In the genomic region with DNA sequence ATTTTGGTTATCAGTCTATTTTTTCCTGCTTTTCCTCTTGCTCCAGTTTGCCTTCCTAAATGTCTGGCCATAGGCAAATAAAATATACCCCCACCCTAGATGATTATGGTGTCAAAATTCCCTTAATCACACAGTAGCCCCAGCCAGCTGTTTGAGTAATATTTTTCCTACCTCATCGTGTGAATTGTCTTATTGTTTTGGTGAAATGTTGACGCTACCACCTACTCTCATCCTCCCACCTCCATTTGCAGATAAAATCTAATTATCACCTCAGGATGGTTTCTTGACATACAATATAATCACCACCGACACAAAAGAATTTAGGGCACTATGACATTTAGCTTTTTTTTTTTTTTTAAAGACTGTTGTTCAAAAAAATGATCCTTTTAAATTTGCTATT, we compare ENCODE assay signal across 13 cellular contexts. TPM values are rescaled to one million over a fixed set of nuclear protein-coding genes. Genes with fewer than 3 reads are reported as not detected.
DNase-seq lines count a peak whose midpoint lies in the region; TF ChIP-seq lines count a peak whose summit lies in the region.
"Had no signal": no experiment of that assay in that cellular context is flagged by ENCODE, and none has a peak within 500 bp of the region (broad histone marks: within the 10 kb centered on the region; RNA-seq: fewer than 3 reads in every experiment).

No MANE protein-coding gene starts in this region.

- TF ChIP-seq CTCF in nephron (IDR thresholded peaks at IDR 0.05; ENCODE audit: unreplicated experiment in 3 of 3), result no peak
- TF ChIP-seq CTCF in H9 (conservative IDR thresholded peaks at IDR 0.05), result no peak

- no peaks in the 10 kb centered on the region for H3K79me1 ChIP-seq in H9 (ENCODE audit: insufficient read depth, low read depth, low read length, poor library complexity, severe bottlenecking)

- no peak overlapping the region for H3K23ac ChIP-seq in H9 (ENCODE audit: insufficient read length, low read depth, low read length)

- H3K79me2 ChIP-seq in H9 (ENCODE audit: insufficient read depth, low read length), result no peaks in the 10 kb centered on the region

- H3K27me3 Mint-ChIP-seq in T-helper 1 cell treated with Interleukin-12 subunit alpha and Interleukin-12 subunit beta and Interleukin-4 antibody, amounts not matched to agents 30 μg/mL and 1 μg/mL, for 36 hours (ENCODE audit: low read depth), result no peaks in the 10 kb centered on the region
- H3K27me3 Mint-ChIP-seq in activated naive CD8-positive, alpha-beta T cell treated with anti-CD3 and anti-CD28 coated beads for 36 hours, result no peaks in the 10 kb centered on the region
- H3K27me3 Mint-ChIP-seq in nephron (ENCODE audit: low read depth), result peaks cover 6% of the 10 kb centered on the region
- H3K27me3 Mint-ChIP-seq in H9 (ENCODE audit: low read depth), result peaks cover 4% of the 10 kb centered on the region; the same call in 1 of the 2 replicates

- no peak overlapping the region for H3K18ac ChIP-seq in H9 (ENCODE audit: insufficient read length, low read depth, low read length)

- no peak overlapping the region for H2AK5ac ChIP-seq in H9 (ENCODE audit: insufficient read length, low read length)

- peaks cover 43% of the 10 kb centered on the region for H3K4me1 Mint-ChIP-seq in T-helper 1 cell treated with Interleukin-12 subunit alpha and Interleukin-12 subunit beta and Interleukin-4 antibody, amounts not matched to agents 30 μg/mL and 1 μg/mL, for 36 hours (ENCODE audit: low read depth)
- H3K4me1 Mint-ChIP-seq in activated naive CD8-positive, alpha-beta T cell treated with anti-CD3 and anti-CD28 coated beads for 36 hours, result peaks cover 17% of the 10 kb centered on the region
- H3K4me1 Mint-ChIP-seq in nephron (peaks cover 22% of the 10 kb centered on the region), H9 (peaks cover 0 to 8% of the 10 kb centered on the region in 2 experiments; a peak in 1 of 4 replicates)

- no peak overlapping the region for H4K5ac ChIP-seq in H9 (ENCODE audit: insufficient read length, low read depth, low read length)

- WGBS in H9 (ENCODE audit: extremely low coverage, insufficient read length, low lambda C conversion rate), result no CpG with 5 or more reads among the region's 3 CpGs

- no peak overlapping the region for H2BK20ac ChIP-seq in H9 (ENCODE audit: low read depth, low read length, poor library complexity, severe bottlenecking)

- no peak overlapping the region for H3K4ac ChIP-seq in H9 (ENCODE audit: low read depth, low read length)

- no peak overlapping the region for H4K8ac ChIP-seq in H9 (replicated peaks; ENCODE audit: insufficient read length, low read depth, low read length)

- no peak overlapping the region for H3K14ac ChIP-seq in H9 (ENCODE audit: insufficient read depth, low read length)

- no peak overlapping the region for H2BK12ac ChIP-seq in H9 (ENCODE audit: insufficient read length, low read depth, low read length)

- peak overlapping the region; percentile 12 for H3K4me3 Mint-ChIP-seq in T-helper 1 cell treated with Interleukin-12 subunit alpha and Interleukin-12 subunit beta and Interleukin-4 antibody, amounts not matched to agents 30 μg/mL and 1 μg/mL, for 36 hours
- H3K4me3 Mint-ChIP-seq in activated naive CD8-positive, alpha-beta T cell treated with anti-CD3 and anti-CD28 coated beads for 36 hours, result peak overlapping the region; percentile 40
- H3K4me3 Mint-ChIP-seq in nephron (no peak overlapping the region), H9 (no peak overlapping the region)

- peaks cover 7% of the 10 kb centered on the region for H3K36me3 Mint-ChIP-seq in T-helper 1 cell treated with Interleukin-12 subunit alpha and Interleukin-12 subunit beta and Interleukin-4 antibody, amounts not matched to agents 30 μg/mL and 1 μg/mL, for 36 hours (ENCODE audit: low read depth)
- peaks cover 1% of the 10 kb centered on the region for H3K36me3 Mint-ChIP-seq in activated naive CD8-positive, alpha-beta T cell treated with anti-CD3 and anti-CD28 coated beads for 36 hours
- H3K36me3 Mint-ChIP-seq in nephron (ENCODE audit: low read depth), result no peaks in the 10 kb centered on the region
- H3K36me3 Mint-ChIP-seq in H9 (ENCODE audit: insufficient read depth in 1 of 3, low read depth in 3 of 3), result no peaks in the 10 kb centered on the region

- H3K9ac ChIP-seq in H9 (ENCODE audit: extremely low read depth, insufficient read length, low read length), result no peak overlapping the region

- H2BK5ac ChIP-seq in H9 (ENCODE audit: insufficient read length, low read length), result no peak overlapping the region

- DNase-seq in T-helper 1 cell (no peak), H9 (no peak), KBM-7 (no peak), foreskin melanocyte (no peak)
- no peak for DNase-seq in activated naive CD8-positive, alpha-beta T cell treated with anti-CD3 and anti-CD28 coated beads for 36 hours
- DNase-seq: activated CD4-positive, alpha-beta T cell treated with anti-CD3 and anti-CD28 coated beads for 1 hour; dorsolateral prefrontal cortex; posterior cingulate gyrus; spleen; stimulated activated naive CD4-positive, alpha-beta T cell treated with Interleukin-2 at 50 U/mL for 16 hours had no signal

- in situ Hi-C loops in KBM-7 (cut with MboI; ENCODE audit: low pct_unique_long_range_greater_than_20kb, low sequenced_read_pairs), result no loop called here

- no peaks in the 10 kb centered on the region for H3K9me3 Mint-ChIP-seq in T-helper 1 cell treated with Interleukin-12 subunit alpha and Interleukin-12 subunit beta and Interleukin-4 antibody, amounts not matched to agents 30 μg/mL and 1 μg/mL, for 36 hours
- H3K9me3 Mint-ChIP-seq in activated naive CD8-positive, alpha-beta T cell treated with anti-CD3 and anti-CD28 coated beads for 36 hours, result no peaks in the 10 kb centered on the region
- no peaks in the 10 kb centered on the region for H3K9me3 Mint-ChIP-seq in nephron
- H3K9me3 Mint-ChIP-seq in H9, result no peaks in the 10 kb centered on the region

- peak overlapping the region; percentile 16 for H3K27ac Mint-ChIP-seq in T-helper 1 cell treated with Interleukin-12 subunit alpha and Interleukin-12 subunit beta and Interleukin-4 antibody, amounts not matched to agents 30 μg/mL and 1 μg/mL, for 36 hours
- H3K27ac Mint-ChIP-seq in activated naive CD8-positive, alpha-beta T cell treated with anti-CD3 and anti-CD28 coated beads for 36 hours, result no peak overlapping the region
- H3K27ac Mint-ChIP-seq in nephron (peak overlapping the region; percentile 23 to 72 (median 45)), H9 (no peak overlapping the region)

- H3K36me3 ChIP-seq in KOPT-K1 (ENCODE audit: insufficient read depth, low read length), result no peaks in the 10 kb centered on the region

- no peak overlapping the region for H2BK15ac ChIP-seq in H9 (ENCODE audit: low read depth, low read length)

- no peaks in the 10 kb centered on the region for H3K23me2 ChIP-seq in H9 (ENCODE audit: insufficient read length, low read depth, low read length, poor library complexity, severe bottlenecking)

- no peak overlapping the region for H2AFZ ChIP-seq in H9 (ENCODE audit: low read length)

- no peak overlapping the region for H3T11ph ChIP-seq in H9 (ENCODE audit: low read length)

- no peak overlapping the region for H4K91ac ChIP-seq in H9 (ENCODE audit: insufficient read length, low read depth, low read length)

- H3K27me3 ChIP-seq in H9 (ENCODE audit: insufficient read depth, low read length), result no peaks in the 10 kb centered on the region
- H3K27me3 ChIP-seq: dorsolateral prefrontal cortex, spleen had no signal

- peak overlapping the region; percentile 3 for H3K27ac ChIP-seq in KOPT-K1 (ENCODE audit: low read depth, low read length, poor library complexity, severe bottlenecking)
- H3K27ac ChIP-seq in H9 (ENCODE audit: insufficient read length, low read depth, low read length), result no peak overlapping the region
- H3K27ac ChIP-seq: dorsolateral prefrontal cortex had no signal

- H4K20me1 ChIP-seq in H9 (ENCODE audit: control insufficient read depth, insufficient read depth, insufficient read length), result no peaks in the 10 kb centered on the region

- H3K4me1 ChIP-seq in H9 (ENCODE audit: insufficient read depth, low read length), result no peaks in the 10 kb centered on the region

- H3K9me3 ChIP-seq in KOPT-K1 (ENCODE audit: insufficient read depth, low read length, poor library complexity, severe bottlenecking) (no peaks in the 10 kb centered on the region), H9 (ENCODE audit: control insufficient read depth, low read depth, low read length) (no peaks in the 10 kb centered on the region)
- H3K9me3 ChIP-seq: spleen had no signal

- no peak overlapping the region for H3K4me2 ChIP-seq in H9 (ENCODE audit: insufficient read depth, insufficient read length, low read length)

- no peak overlapping the region for H3K56ac ChIP-seq in H9 (ENCODE audit: insufficient read length, low read depth, low read length)

- H2BK120ac ChIP-seq in H9 (ENCODE audit: low read depth, low read length, poor library complexity, severe bottlenecking), result no peak overlapping the region

RNA-seq across cellular contexts. Expression of gene FUCA2, which starts 44.1 kb away (rescaled TPM):
- total RNA-seq in activated naive CD8-positive, alpha-beta T cell treated with anti-CD3 and anti-CD28 coated beads for 36 hours, result 1 to 10 TPM; 8.4 to 9.1 TPM
- 71.4 and 72.1 TPM in 2 replicates for total RNA-seq in H9 (2021)

Comparison
In these comparisons a context has a peak if more than half of its experiments do, and no peak if none do; other contexts are left out.
1. H3K27ac Mint-ChIP-seq: peak in T-helper 1 cell treated with Interleukin-12 subunit alpha and Interleukin-12 subunit beta and Interleukin-4 antibody, amounts not matched to agents 30 μg/mL and 1 μg/mL, for 36 hours (single experiment) and nephron (3 of 3); none in activated naive CD8-positive, alpha-beta T cell treated with anti-CD3 and anti-CD28 coated beads for 36 hours (single experiment) and H9 (0 of 3).
2. H3K4me3 Mint-ChIP-seq: peak in T-helper 1 cell treated with Interleukin-12 subunit alpha and Interleukin-12 subunit beta and Interleukin-4 antibody, amounts not matched to agents 30 μg/mL and 1 μg/mL, for 36 hours (single experiment) and activated naive CD8-positive, alpha-beta T cell treated with anti-CD3 and anti-CD28 coated beads for 36 hours (single experiment); none in nephron (0 of 3) and H9 (0 of 2).